Comparison of ENCODE assay signal across 1 cellular context in the genomic region with DNA sequence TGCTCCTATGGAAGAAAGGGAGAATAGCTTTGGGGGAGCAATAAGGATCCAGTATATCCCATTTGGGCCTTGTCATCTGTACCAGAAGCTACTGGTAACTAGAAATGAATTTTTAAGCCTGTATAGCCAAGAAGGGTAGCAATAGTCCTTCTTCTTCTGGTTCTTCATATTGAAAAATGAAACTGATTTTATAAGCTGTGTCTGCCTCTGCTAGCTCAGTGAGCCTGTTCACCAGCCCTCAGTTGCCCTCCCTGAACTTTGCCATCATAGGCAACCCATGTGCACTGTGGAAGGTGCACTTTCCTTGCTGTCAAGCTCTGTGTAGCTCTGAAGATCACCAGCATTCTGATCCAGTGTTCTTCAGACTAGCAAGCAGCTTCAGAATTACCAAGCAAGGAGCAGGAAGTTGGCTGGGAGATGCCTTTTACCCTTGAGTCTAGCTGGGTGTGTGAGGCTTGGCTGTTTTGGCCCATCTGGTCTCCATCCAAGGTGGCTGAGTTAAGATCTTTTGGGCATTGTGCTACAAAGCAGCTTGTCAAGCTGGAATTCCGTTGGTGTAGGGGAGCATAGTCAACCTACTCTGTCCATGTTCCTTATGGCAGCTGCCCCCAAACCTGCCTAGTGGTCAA.
TF ChIP-seq lines count a peak whose summit lies in the region.

No MANE protein-coding gene starts in this region.

TF ChIP-seq in GM23338, 12 proteins besides CTCF, POLR2A, EP300 and RAD21 (continued from another document):
- TF ChIP-seq ZNF462 (CRISPR knock-in tag; IDR thresholded peaks at IDR 0.05) (no peak), STAT1 (IDR thresholded peaks at IDR 0.05; ENCODE audit: unreplicated experiment) (no peak), POLR2AphosphoS5 (IDR thresholded peaks at IDR 0.05; ENCODE audit: low read depth) (no peak), ZNF114 (CRISPR knock-in tag; IDR thresholded peaks at IDR 0.05) (no peak), CREB1 (CRISPR knock-in tag; IDR thresholded peaks at IDR 0.05; ENCODE audit: low read depth) (no peak), EZH2 (IDR thresholded peaks at IDR 0.05; ENCODE audit: low read depth, unreplicated experiment) (no peak), ZNF331 (CRISPR knock-in tag; IDR thresholded peaks at IDR 0.05; ENCODE audit: low read depth) (no peak)
- TF ChIP-seq, protein P1, sequence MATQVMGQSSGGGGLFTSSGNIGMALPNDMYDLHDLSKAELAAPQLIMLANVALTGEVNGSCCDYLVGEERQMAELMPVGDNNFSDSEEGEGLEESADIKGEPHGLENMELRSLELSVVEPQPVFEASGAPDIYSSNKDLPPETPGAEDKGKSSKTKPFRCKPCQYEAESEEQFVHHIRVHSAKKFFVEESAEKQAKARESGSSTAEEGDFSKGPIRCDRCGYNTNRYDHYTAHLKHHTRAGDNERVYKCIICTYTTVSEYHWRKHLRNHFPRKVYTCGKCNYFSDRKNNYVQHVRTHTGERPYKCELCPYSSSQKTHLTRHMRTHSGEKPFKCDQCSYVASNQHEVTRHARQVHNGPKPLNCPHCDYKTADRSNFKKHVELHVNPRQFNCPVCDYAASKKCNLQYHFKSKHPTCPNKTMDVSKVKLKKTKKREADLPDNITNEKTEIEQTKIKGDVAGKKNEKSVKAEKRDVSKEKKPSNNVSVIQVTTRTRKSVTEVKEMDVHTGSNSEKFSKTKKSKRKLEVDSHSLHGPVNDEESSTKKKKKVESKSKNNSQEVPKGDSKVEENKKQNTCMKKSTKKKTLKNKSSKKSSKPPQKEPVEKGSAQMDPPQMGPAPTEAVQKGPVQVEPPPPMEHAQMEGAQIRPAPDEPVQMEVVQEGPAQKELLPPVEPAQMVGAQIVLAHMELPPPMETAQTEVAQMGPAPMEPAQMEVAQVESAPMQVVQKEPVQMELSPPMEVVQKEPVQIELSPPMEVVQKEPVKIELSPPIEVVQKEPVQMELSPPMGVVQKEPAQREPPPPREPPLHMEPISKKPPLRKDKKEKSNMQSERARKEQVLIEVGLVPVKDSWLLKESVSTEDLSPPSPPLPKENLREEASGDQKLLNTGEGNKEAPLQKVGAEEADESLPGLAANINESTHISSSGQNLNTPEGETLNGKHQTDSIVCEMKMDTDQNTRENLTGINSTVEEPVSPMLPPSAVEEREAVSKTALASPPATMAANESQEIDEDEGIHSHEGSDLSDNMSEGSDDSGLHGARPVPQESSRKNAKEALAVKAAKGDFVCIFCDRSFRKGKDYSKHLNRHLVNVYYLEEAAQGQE (IDR thresholded peaks at IDR 0.05; ENCODE audit: unreplicated experiment) = no peak
- TF ChIP-seq, protein P2, sequence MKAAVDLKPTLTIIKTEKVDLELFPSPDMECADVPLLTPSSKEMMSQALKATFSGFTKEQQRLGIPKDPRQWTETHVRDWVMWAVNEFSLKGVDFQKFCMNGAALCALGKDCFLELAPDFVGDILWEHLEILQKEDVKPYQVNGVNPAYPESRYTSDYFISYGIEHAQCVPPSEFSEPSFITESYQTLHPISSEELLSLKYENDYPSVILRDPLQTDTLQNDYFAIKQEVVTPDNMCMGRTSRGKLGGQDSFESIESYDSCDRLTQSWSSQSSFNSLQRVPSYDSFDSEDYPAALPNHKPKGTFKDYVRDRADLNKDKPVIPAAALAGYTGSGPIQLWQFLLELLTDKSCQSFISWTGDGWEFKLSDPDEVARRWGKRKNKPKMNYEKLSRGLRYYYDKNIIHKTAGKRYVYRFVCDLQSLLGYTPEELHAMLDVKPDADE (IDR thresholded peaks at IDR 0.05) = no peak
